In genomic region chr2:174587607-174588006, GRCh38 we compare ENCODE assay signal across 12 cellular contexts. TPM values are rescaled to one million over a fixed set of nuclear protein-coding genes. Genes with fewer than 3 reads are reported as not detected.
DNase-seq lines count a peak whose midpoint lies in the region; ATAC-seq, FAIRE-seq and TF ChIP-seq lines count a peak whose summit lies in the region.
"Had no signal": no experiment of that assay in that cellular context is flagged by ENCODE, and none has a peak within 500 bp of the region (broad histone marks: within the 10 kb centered on the region; RNA-seq: fewer than 3 reads in every experiment).

No MANE protein-coding gene starts in this region.

- peak overlapping the region; percentile 91 to 94 (median 92) for H3K27ac Mint-ChIP-seq in CD4-positive, CD25-positive, alpha-beta regulatory T cell
- H3K27ac Mint-ChIP-seq in activated naive CD8-positive, alpha-beta T cell = peak overlapping the region; percentile 96
- peak overlapping the region; percentile 95 to 98 for H3K27ac Mint-ChIP-seq in natural killer cell

- peaks cover 88% of the 10 kb centered on the region for H3K4me1 ChIP-seq in CD4-positive, CD25-positive, alpha-beta regulatory T cell (ENCODE audit: control insufficient read depth, insufficient read depth, low read length, poor library complexity, severe bottlenecking)
- H3K4me1 ChIP-seq in GM23248 (ENCODE audit: insufficient read depth) (peaks cover 39% of the 10 kb centered on the region), small intestine (ENCODE audit: control insufficient read depth in 2 of 2, insufficient read depth in 1 of 2, low read depth in 1 of 2, low read length in 1 of 2) (no peaks in the 10 kb centered on the region)
- H3K4me1 ChIP-seq: foreskin keratinocyte had no signal

- H3K36me3 ChIP-seq in CD4-positive, CD25-positive, alpha-beta regulatory T cell (ENCODE audit: control insufficient read depth, insufficient read depth, low read length) = peaks cover 77% of the 10 kb centered on the region
- H3K36me3 ChIP-seq in GM23248 (ENCODE audit: low read depth) = peaks cover 12% of the 10 kb centered on the region; the same call in 1 of the 2 replicates
- H3K36me3 ChIP-seq in small intestine (ENCODE audit: control insufficient read depth in 2 of 2, insufficient read depth in 2 of 2, low read length in 2 of 2) = peaks cover 0 to 2% of the 10 kb centered on the region in 2 donors

- no peak overlapping the region for H2AFZ ChIP-seq in GM23248

- no peaks in the 10 kb centered on the region for H3K9me3 Mint-ChIP-seq in CD4-positive, CD25-positive, alpha-beta regulatory T cell
- H3K9me3 Mint-ChIP-seq in activated naive CD8-positive, alpha-beta T cell (ENCODE audit: low read depth) = no peaks in the 10 kb centered on the region
- no peaks in the 10 kb centered on the region for H3K9me3 Mint-ChIP-seq in natural killer cell

- H3K4me3 Mint-ChIP-seq in CD4-positive, CD25-positive, alpha-beta regulatory T cell = peak overlapping the region; percentile 45 to 88 (median 82)
- H3K4me3 Mint-ChIP-seq in activated naive CD8-positive, alpha-beta T cell = peak overlapping the region; percentile 78
- H3K4me3 Mint-ChIP-seq in natural killer cell = peak overlapping the region; percentile 70

- H3K27ac ChIP-seq in CD4-positive, CD25-positive, alpha-beta regulatory T cell (ENCODE audit: insufficient read depth, low read length, poor library complexity, severe bottlenecking) = peak overlapping the region; percentile 96
- H3K27ac ChIP-seq in GM23248 = peak overlapping the region; percentile 57
- H3K27ac ChIP-seq in small intestine (ENCODE audit: low read depth in 1 of 2, low read length in 1 of 2) = no peak overlapping the region
- H3K27ac ChIP-seq: foreskin keratinocyte, testis had no signal

- H3K79me2 ChIP-seq in GM23248 (ENCODE audit: insufficient read depth) = peaks cover 29% of the 10 kb centered on the region

- ATAC-seq in CD4-positive, CD25-positive, alpha-beta regulatory T cell (ENCODE audit: low read depth in 2 of 2) = no peak
- ATAC-seq in natural killer cell (no peak), GM18520 (IDR thresholded peaks at IDR 0.05; ENCODE audit: unreplicated experiment) (no peak), GM21576 (IDR thresholded peaks at IDR 0.05; ENCODE audit: unreplicated experiment) (no peak)
- ATAC-seq: foreskin keratinocyte had no signal

- peak overlapping the region; percentile 10 for H3K4me2 ChIP-seq in GM23248 (ENCODE audit: unreplicated experiment)

- 70 to 72% methylated on average over 4 of the region's 4 CpGs for WGBS in GM23248 (ENCODE audit: low coverage in 1 of 2, low lambda C conversion rate in 2 of 2, missing lambda C conversion rate in 2 of 2), 2 experiments
- 77 to 89% (median 81%) methylated on average over 4 of the region's 4 CpGs for WGBS in small intestine, 3 donors

- no peak for TF ChIP-seq CTCF in natural killer cell (IDR thresholded peaks at IDR 0.05)

- no peaks in the 10 kb centered on the region for H3K9me2 ChIP-seq in GM23248 (ENCODE audit: insufficient read depth)

- H3K27me3 Mint-ChIP-seq in CD4-positive, CD25-positive, alpha-beta regulatory T cell = no peaks in the 10 kb centered on the region
- H3K27me3 Mint-ChIP-seq in activated naive CD8-positive, alpha-beta T cell = no peaks in the 10 kb centered on the region
- H3K27me3 Mint-ChIP-seq in natural killer cell (ENCODE audit: low read depth in 2 of 2) = no peaks in the 10 kb centered on the region

- H3K9me3 ChIP-seq in CD4-positive, CD25-positive, alpha-beta regulatory T cell (ENCODE audit: control insufficient read depth in 2 of 2, low read length in 2 of 2) = no peaks in the 10 kb centered on the region
- no peaks in the 10 kb centered on the region for H3K9me3 ChIP-seq in GM23248 (ENCODE audit: low read depth)
- no peaks in the 10 kb centered on the region for H3K9me3 ChIP-seq in small intestine (ENCODE audit: control insufficient read depth, low read depth)
- H3K9me3 ChIP-seq: testis had no signal

- H3K36me3 Mint-ChIP-seq in CD4-positive, CD25-positive, alpha-beta regulatory T cell = peaks cover 60% of the 10 kb centered on the region
- H3K36me3 Mint-ChIP-seq in activated naive CD8-positive, alpha-beta T cell = peaks cover 14% of the 10 kb centered on the region
- H3K36me3 Mint-ChIP-seq in natural killer cell = peaks cover 7% of the 10 kb centered on the region

- H3F3A ChIP-seq in GM23248 (ENCODE audit: insufficient read depth) = peaks cover 13% of the 10 kb centered on the region; the same call in 1 of the 2 replicates

- peak overlapping the region; percentile 98 for H3K4me3 ChIP-seq in CD4-positive, CD25-positive, alpha-beta regulatory T cell (ENCODE audit: low read depth, low read length)
- H3K4me3 ChIP-seq in GM23248 (no peak overlapping the region), small intestine (ENCODE audit: low read depth in 1 of 2, low read length in 2 of 2) (no peak overlapping the region)
- H3K4me3 ChIP-seq: testis had no signal

- peaks cover 24 to 93% (median 75%) of the 10 kb centered on the region in 4 donors for H3K4me1 Mint-ChIP-seq in CD4-positive, CD25-positive, alpha-beta regulatory T cell
- H3K4me1 Mint-ChIP-seq in activated naive CD8-positive, alpha-beta T cell (ENCODE audit: low read depth) = peaks cover 95% of the 10 kb centered on the region
- peaks cover 86 to 88% of the 10 kb centered on the region in 2 donors for H3K4me1 Mint-ChIP-seq in natural killer cell

- intact Hi-C loops in natural killer cell (cut with micrococcal nuclease) = no loop called here

- no peaks in the 10 kb centered on the region for H3K27me3 ChIP-seq in CD4-positive, CD25-positive, alpha-beta regulatory T cell (ENCODE audit: control insufficient read depth, insufficient read depth, low read length)
- H3K27me3 ChIP-seq in GM23248 (replicated peaks; ENCODE audit: insufficient read depth) = no peaks in the 10 kb centered on the region
- no peaks in the 10 kb centered on the region for H3K27me3 ChIP-seq in small intestine (ENCODE audit: control insufficient read depth in 2 of 2, insufficient read depth in 2 of 2, low read length in 2 of 2)
- H3K27me3 ChIP-seq: foreskin keratinocyte, testis had no signal

- peak overlapping the region; percentile 38; the same call in 1 of the 2 replicates for H3K9ac ChIP-seq in GM23248

- FAIRE-seq in small intestine (lab: Jason Lieb, UNC) = no peak

- in situ Hi-C loops in GM23248 (cut with MboI) = loop anchor here (10.0 kb wide), 1 partner anchor 97 kb away; no protein-coding TSS in a partner anchor

- H4K20me1 ChIP-seq in GM23248 (ENCODE audit: insufficient read depth) = no peaks in the 10 kb centered on the region

- DNase-seq in CD4-positive, CD25-positive, alpha-beta regulatory T cell = no peak
- DNase-seq in GM23248 (peak; percentile 32), natural killer cell (no peak), small intestine (no peak), LoVo (ENCODE audit: low spot score) (no peak)
- DNase-seq: anterior cingulate cortex, foreskin keratinocyte, NCI-H2107, testis had no signal

RNA-seq across cellular contexts. Expression of gene WIPF1, which starts 10.0 kb away (rescaled TPM):
- 473 TPM for total RNA-seq in CD4-positive, CD25-positive, alpha-beta regulatory T cell
- polyA plus RNA-seq in CD4-positive, CD25-positive, alpha-beta regulatory T cell = 100 to 1,000 TPM in 2 of 4 donors, 10 to 100 TPM in 2; 95.5 to 114 (median 105) TPM
- 20.1 and 21.4 TPM in 2 replicates for total RNA-seq in GM23248 (2014; rRNA removed; shearing (Covaris generic))
- polyA plus RNA-seq in GM23248 (2016; fragmentation: Nextera tagmentation; extraction: Ambion mirVana) = 47.8 and 50.3 TPM in 2 replicates
- total RNA-seq in natural killer cell = 100 to 1,000 TPM; 508 to 640 (median 555) TPM
- polyA plus RNA-seq in small intestine = 10 to 100 TPM in 2 of 3 donors, 1 to 10 TPM in 1; 3.1 to 15.4 (median 13.8) TPM

Comparison
In these comparisons a context has a peak if more than half of its experiments do, and no peak if none do; other contexts are left out.
1. H3K27ac ChIP-seq: peak in CD4-positive, CD25-positive, alpha-beta regulatory T cell (single experiment) and GM23248 (single experiment); none in small intestine (0 of 2).
2. RNA of gene WIPF1, which starts 10.0 kb away (total RNA-seq): 508 to 640 TPM in natural killer cell and 473 TPM in CD4-positive, CD25-positive, alpha-beta regulatory T cell (single experiment); 20.1 to 21.4 TPM in GM23248; every median in the first group is over 10 times any median in the second.
3. Peak in every context shown above with its lines, with median percentiles within 50 percentile points of each other: H3K27ac Mint-ChIP-seq and H3K4me3 Mint-ChIP-seq.